ENCODE assay signal across 25 cellular contexts in the genomic region with DNA sequence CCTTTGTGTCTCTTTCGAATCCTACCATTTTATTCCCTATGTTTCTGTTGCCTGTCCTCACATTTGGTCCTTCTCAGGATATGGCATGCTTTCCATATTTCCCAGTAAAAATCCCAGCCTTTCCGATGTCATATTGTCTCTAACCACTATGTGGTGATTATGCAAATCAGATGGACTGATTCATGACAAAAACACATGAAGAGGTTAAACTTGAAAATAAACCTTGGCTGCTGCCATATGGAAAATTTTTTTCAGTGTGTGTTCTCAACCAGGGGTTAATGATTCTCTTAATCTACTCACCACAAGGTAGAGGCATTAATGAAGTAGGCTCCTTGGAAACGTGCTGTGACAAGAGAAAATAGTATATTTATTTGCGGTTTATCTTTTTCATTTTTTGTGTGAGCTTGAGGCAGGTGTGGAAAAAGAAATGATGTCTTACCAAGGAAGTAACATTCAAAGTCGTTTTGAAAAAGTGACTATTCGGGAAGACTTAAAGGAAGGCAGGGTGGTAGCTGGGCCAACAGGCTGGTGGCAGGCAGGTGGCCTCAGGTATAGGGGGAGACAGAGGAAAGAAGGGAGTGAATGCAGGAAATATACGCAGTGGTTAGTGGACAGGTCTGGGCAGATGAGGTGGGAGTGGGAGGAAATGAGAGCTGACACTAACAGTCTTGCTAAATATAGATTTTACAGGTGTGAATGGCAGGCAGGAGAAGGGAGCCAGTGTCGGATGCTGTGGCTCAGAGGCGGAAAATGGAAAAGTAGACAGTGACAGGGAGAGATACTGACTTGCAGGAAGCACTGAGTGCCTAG. TPM values are rescaled to one million over a fixed set of nuclear protein-coding genes. Genes with fewer than 3 reads are reported as not detected.
"Had no signal": no experiment of that assay in that cellular context is flagged by ENCODE, and none has a peak within 500 bp of the region (broad histone marks: within the 10 kb centered on the region; RNA-seq: fewer than 3 reads in every experiment).

No MANE protein-coding gene starts in this region.

- H3K27me3 ChIP-seq: MG63, SJSA1 had no signal

- H3K4me1 ChIP-seq: SJSA1 had no signal

- ATAC-seq: HepG2, Panc1, PC-3 had no signal

- H3K36me3 ChIP-seq: MG63, SJSA1 had no signal

- H3K4me3 ChIP-seq: MG63, SJSA1, SK-N-MC had no signal

- H3K9me3 ChIP-seq: MG63, SJSA1 had no signal

- H3K27ac ChIP-seq: SJSA1, SK-N-MC had no signal

- DNase-seq: IMR-90, Karpas-422, KG1, MG63, NCI-H1092, NCI-H1105 treated with DMSO at 0.1 percent for 48 hours, NCI-H1417 treated with DMSO at 0.1 percent for 48 hours, NCI-H146, NCI-H1694 treated with DMSO at 0.1 percent for 48 hours, NCI-H1930, NCI-H2081, NCI-H2107, NCI-H345, NCI-H446 treated with DMSO at 0.1 percent for 48 hours, NCI-H510A treated with DMSO at 0.1 percent for 48 hours, NCI-H69, NCI-H774, PC-3, Right ventricle myocardium superior, SIG-M5 had no signal

RNA-seq across cellular contexts. Expression of a gene that starts 46.2 kb away (rescaled TPM):
- total RNA-seq: HepG2, HT1080, IMR-90, PC-3, Right ventricle myocardium superior, SJSA1 had no signal
